ENCODE assay signal across 24 cellular contexts in genomic region chr9:92298036-92298435, GRCh38. TPM values are rescaled to one million over a fixed set of nuclear protein-coding genes. Genes with fewer than 3 reads are reported as not detected.
DNase-seq lines count a peak whose midpoint lies in the region; ATAC-seq and TF ChIP-seq lines count a peak whose summit lies in the region.
"Had no signal": no experiment of that assay in that cellular context is flagged by ENCODE, and none has a peak within 500 bp of the region (broad histone marks: within the 10 kb centered on the region; RNA-seq: fewer than 3 reads in every experiment).

No MANE protein-coding gene starts in this region.

- H3K4me3 Mint-ChIP-seq in CD4-positive, alpha-beta memory T cell: peak overlapping the region; percentile 73 to 94 (median 88)
- H3K4me3 Mint-ChIP-seq in activated CD8-positive, alpha-beta T cell treated with anti-CD3 and anti-CD28 coated beads for 36 hours: no peak overlapping the region
- no peak overlapping the region for H3K4me3 Mint-ChIP-seq in memory B cell

- peaks cover 21 to 49% (median 36%) of the 10 kb centered on the region in 4 donors for H3K4me1 Mint-ChIP-seq in CD4-positive, alpha-beta memory T cell
- peaks cover 28% of the 10 kb centered on the region for H3K4me1 Mint-ChIP-seq in activated CD8-positive, alpha-beta T cell treated with anti-CD3 and anti-CD28 coated beads for 36 hours (ENCODE audit: low read depth)
- H3K4me1 Mint-ChIP-seq in memory B cell: peaks cover 9% of the 10 kb centered on the region

- POLR2A ChIA-PET in CD4-positive, alpha-beta memory T cell (lab: Charles Lee; ENCODE audit: partially characterized antibody): interaction anchor here (1.0 to 3.1 kb wide), 2 partner anchors 19 to 27 kb away, joined by 3 to 14 read pairs; partner anchors contain the start of genes CENPP and NOL8
- POLR2A ChIA-PET in activated CD8-positive, alpha-beta T cell treated with anti-CD3 and anti-CD28 coated beads for 36 hours (lab: Charles Lee): interaction anchor here (1.6 kb wide), 1 partner anchor 21 kb away, joined by 3 read pairs; no protein-coding TSS in a partner anchor

- peak overlapping the region; percentile 82 for H3K27ac ChIP-seq in BLaER1
- peak overlapping the region; percentile 61 for H3K27ac ChIP-seq in CD4-positive, alpha-beta memory T cell (ENCODE audit: low read depth, low read length)
- H3K27ac ChIP-seq: esophagus muscularis mucosa, SJSA1 had no signal

- H3K36me3 Mint-ChIP-seq in CD4-positive, alpha-beta memory T cell: peaks cover 40 to 55% of the 10 kb centered on the region in 2 donors
- peaks cover 47% of the 10 kb centered on the region for H3K36me3 Mint-ChIP-seq in activated CD8-positive, alpha-beta T cell treated with anti-CD3 and anti-CD28 coated beads for 36 hours (ENCODE audit: low read depth)
- H3K36me3 Mint-ChIP-seq in memory B cell: peaks cover 24% of the 10 kb centered on the region

- no peaks in the 10 kb centered on the region for H3K27me3 Mint-ChIP-seq in CD4-positive, alpha-beta memory T cell
- H3K27me3 Mint-ChIP-seq in activated CD8-positive, alpha-beta T cell treated with anti-CD3 and anti-CD28 coated beads for 36 hours: no peaks in the 10 kb centered on the region
- H3K27me3 Mint-ChIP-seq in memory B cell: no peaks in the 10 kb centered on the region
- H3K27me3 Mint-ChIP-seq: naive B cell had no signal

- DNase-seq in CD4-positive, alpha-beta memory T cell: no peak
- no peak for DNase-seq in activated CD8-positive, alpha-beta T cell treated with anti-CD3 and anti-CD28 coated beads for 36 hours
- no peak for DNase-seq in memory B cell (ENCODE audit: low spot score in 2 of 2)
- no peak for DNase-seq in DMS114 treated with DMSO at 0.1 percent for 48 hours (lab: John Stamatoyannopoulos, UW; ENCODE audit: unreplicated experiment)
- DNase-seq in COLO829 (ENCODE audit: low spot score): no peak
- DNase-seq: AML-193; amniotic stem cell; mesenchymal stem cell; MG63; naive B cell; NCI-H1436 treated with DMSO at 0.1 percent for 48 hours; NCI-H2171 treated with DMSO at 0.1 percent for 48 hours; NCI-H82; stimulated activated CD4-positive, alpha-beta T cell treated with anti-CD3 and anti-CD28 coated beads, Interleukin-4, amount 100 ng/mL, for 1 hour; T-helper 9 cell had no signal

- H3K4me2 ChIP-seq in BLaER1: peak overlapping the region; percentile 93

- no peaks in the 10 kb centered on the region for H3K27me3 ChIP-seq in BLaER1
- H3K27me3 ChIP-seq in CD4-positive, alpha-beta memory T cell (ENCODE audit: insufficient read depth, low read length): no peaks in the 10 kb centered on the region
- H3K27me3 ChIP-seq: cardiac muscle cell, esophagus muscularis mucosa, MG63, SJSA1 had no signal

- TF ChIP-seq CTCF in activated CD8-positive, alpha-beta T cell treated with anti-CD3 and anti-CD28 coated beads for 36 hours (IDR thresholded peaks at IDR 0.05): no peak

- no peak overlapping the region for H3K9ac ChIP-seq in BLaER1

- peak overlapping the region; percentile 88 to 99 (median 98) for H3K27ac Mint-ChIP-seq in CD4-positive, alpha-beta memory T cell
- peak overlapping the region; percentile 84 for H3K27ac Mint-ChIP-seq in activated CD8-positive, alpha-beta T cell treated with anti-CD3 and anti-CD28 coated beads for 36 hours
- peak overlapping the region; percentile 60 for H3K27ac Mint-ChIP-seq in memory B cell

- H3K4me1 ChIP-seq in BLaER1: peaks cover 68% of the 10 kb centered on the region
- H3K4me1 ChIP-seq in CD4-positive, alpha-beta memory T cell (ENCODE audit: insufficient read depth, low read length): peaks cover 24% of the 10 kb centered on the region

- intact Hi-C loops in CD4-positive, alpha-beta memory T cell (cut with micrococcal nuclease): loop anchor here (10.0 kb wide), 1 partner anchor 467 kb away; the partner anchor contains the start of gene BICD2
- intact Hi-C loops in activated CD8-positive, alpha-beta T cell treated with anti-CD3 and anti-CD28 coated beads for 36 hours (cut with micrococcal nuclease): no loop called here

- CTCF ChIA-PET in CD4-positive, alpha-beta memory T cell (lab: Charles Lee; ENCODE audit: partially characterized antibody): no interaction called here
- CTCF ChIA-PET in activated CD8-positive, alpha-beta T cell treated with anti-CD3 and anti-CD28 coated beads for 36 hours (lab: Charles Lee): no interaction called here

- no peaks in the 10 kb centered on the region for H4K20me1 ChIP-seq in BLaER1

- H3K4me3 ChIP-seq in BLaER1: no peak overlapping the region
- peak overlapping the region in 1 of 2 donors; percentile 14 for H3K4me3 ChIP-seq in CD4-positive, alpha-beta memory T cell (ENCODE audit: low read length in 2 of 2)
- H3K4me3 ChIP-seq: cardiac muscle cell, esophagus muscularis mucosa, MG63, SJSA1, skin epidermis had no signal

- H3K9me3 ChIP-seq in BLaER1: no peaks in the 10 kb centered on the region
- no peaks in the 10 kb centered on the region for H3K9me3 ChIP-seq in CD4-positive, alpha-beta memory T cell (ENCODE audit: control insufficient read depth in 1 of 2, low read length in 2 of 2)
- H3K9me3 ChIP-seq: esophagus muscularis mucosa, MG63, SJSA1 had no signal

- ATAC-seq in activated CD8-positive, alpha-beta T cell treated with anti-CD3 and anti-CD28 coated beads for 36 hours: no peak
- ATAC-seq in memory B cell (ENCODE audit: low read depth) (no peak), GM21447 (IDR thresholded peaks at IDR 0.05; ENCODE audit: unreplicated experiment) (no peak), GM18519 (IDR thresholded peaks at IDR 0.05; ENCODE audit: low FRiP score, unreplicated experiment) (no peak)
- ATAC-seq: activated CD4-positive, CD25-positive, alpha-beta regulatory T cell treated with anti-CD3 and anti-CD28 coated beads, Interleukin-2, amount 50 U/mL, for 24 hours; HCT116 had no signal

- H3K36me3 ChIP-seq in BLaER1: peaks cover 43% of the 10 kb centered on the region
- H3K36me3 ChIP-seq in CD4-positive, alpha-beta memory T cell (ENCODE audit: insufficient read depth, low read length): peaks cover 30% of the 10 kb centered on the region

- no peaks in the 10 kb centered on the region for H3K9me3 Mint-ChIP-seq in CD4-positive, alpha-beta memory T cell
- H3K9me3 Mint-ChIP-seq in activated CD8-positive, alpha-beta T cell treated with anti-CD3 and anti-CD28 coated beads for 36 hours: no peaks in the 10 kb centered on the region
- H3K9me3 Mint-ChIP-seq in memory B cell: peaks cover 2% of the 10 kb centered on the region

RNA-seq across cellular contexts. Expression of gene IARS1, which starts 4.5 kb away (rescaled TPM):
- 100 to 1,000 TPM; 109 to 112 TPM for total RNA-seq in CD4-positive, alpha-beta memory T cell
- 10 to 100 TPM; 69.7 to 71.3 TPM for polyA plus RNA-seq in CD4-positive, alpha-beta memory T cell
- total RNA-seq in activated CD8-positive, alpha-beta T cell treated with anti-CD3 and anti-CD28 coated beads for 36 hours: 100 to 1,000 TPM; 247 to 251 TPM

RNA-seq across cellular contexts. Expression of gene NOL8, which starts 27.1 kb away (rescaled TPM):
- 100 to 1,000 TPM in 1 of 2 experiments, 10 to 100 TPM in 1; 93.9 to 104 TPM for total RNA-seq in CD4-positive, alpha-beta memory T cell
- 10 to 100 TPM; 12.3 to 38.7 TPM for polyA plus RNA-seq in CD4-positive, alpha-beta memory T cell
- total RNA-seq in activated CD8-positive, alpha-beta T cell treated with anti-CD3 and anti-CD28 coated beads for 36 hours: 10 to 100 TPM; 44.1 to 46.5 TPM

RNA-seq across cellular contexts. Expression of gene CENPP, which starts 27.7 kb away (rescaled TPM):
- 1 to 10 TPM in 1 of 2 experiments, under 1 TPM in 1; 0.55 to 4.3 TPM for total RNA-seq in CD4-positive, alpha-beta memory T cell
- polyA plus RNA-seq in CD4-positive, alpha-beta memory T cell: 1 to 10 TPM; 2.4 to 9.5 TPM
- 10 to 100 TPM; 22.5 to 28.7 TPM for total RNA-seq in activated CD8-positive, alpha-beta T cell treated with anti-CD3 and anti-CD28 coated beads for 36 hours

Comparison
In these comparisons a context has a peak if more than half of its experiments do, and no peak if none do; other contexts are left out.
1. H3K4me3 Mint-ChIP-seq: peak in CD4-positive, alpha-beta memory T cell (8 of 8); none in activated CD8-positive, alpha-beta T cell treated with anti-CD3 and anti-CD28 coated beads for 36 hours (single experiment) and memory B cell (single experiment).
2. RNA of gene CENPP, which starts 27.7 kb away (total RNA-seq): 22.5 to 28.7 TPM in activated CD8-positive, alpha-beta T cell treated with anti-CD3 and anti-CD28 coated beads for 36 hours; 0.55 to 4.3 TPM in CD4-positive, alpha-beta memory T cell; every median in the first group is over 4 times any median in the second.
3. Peak in every context shown above with its lines, with median percentiles within 50 percentile points of each other: H3K27ac Mint-ChIP-seq.